ENCODE assay signal across 1 cellular context in the genomic region with DNA sequence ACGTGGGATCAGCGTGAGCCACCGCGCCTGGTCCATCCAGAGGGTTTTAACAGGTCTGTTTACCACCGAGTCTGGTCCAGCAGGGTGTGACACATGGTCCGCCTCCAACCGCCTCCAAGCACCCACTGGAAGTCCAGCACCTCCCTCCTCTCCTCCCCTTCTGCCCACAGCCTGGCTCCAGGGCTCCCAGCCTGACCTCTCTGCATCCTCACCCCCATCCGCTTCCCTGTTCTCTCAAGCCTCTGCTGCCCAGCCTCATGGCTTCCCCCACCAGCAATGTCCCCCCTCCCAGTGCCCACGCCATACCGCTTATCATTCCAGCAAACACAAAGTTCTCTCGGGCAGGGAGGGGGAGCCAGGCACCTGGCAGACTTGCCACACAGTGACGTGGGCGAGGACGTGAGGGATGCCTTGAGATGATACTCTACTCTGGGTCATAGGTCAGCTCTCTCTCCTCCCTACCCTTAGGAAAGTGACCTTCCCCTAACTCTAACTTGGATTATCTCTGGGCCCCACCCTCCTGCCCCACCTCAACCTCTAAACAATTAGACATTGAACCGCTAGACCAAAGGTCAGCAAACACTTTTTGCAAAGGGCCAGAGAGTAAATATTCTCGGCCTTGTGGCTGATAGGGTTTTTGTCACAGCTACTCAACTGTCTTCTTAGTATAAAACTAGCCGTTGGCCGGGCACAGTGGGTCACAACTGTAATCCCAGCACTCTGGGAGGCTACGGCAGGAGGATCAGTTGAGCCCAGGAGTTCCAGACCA.
TF ChIP-seq lines count a peak whose summit lies in the region.

No MANE protein-coding gene starts in this region.

TF ChIP-seq in HepG2, 621 proteins besides CTCF, POLR2A, EP300 and RAD21 (continued from another document and continues in another):
- TF ChIP-seq, protein P1, sequence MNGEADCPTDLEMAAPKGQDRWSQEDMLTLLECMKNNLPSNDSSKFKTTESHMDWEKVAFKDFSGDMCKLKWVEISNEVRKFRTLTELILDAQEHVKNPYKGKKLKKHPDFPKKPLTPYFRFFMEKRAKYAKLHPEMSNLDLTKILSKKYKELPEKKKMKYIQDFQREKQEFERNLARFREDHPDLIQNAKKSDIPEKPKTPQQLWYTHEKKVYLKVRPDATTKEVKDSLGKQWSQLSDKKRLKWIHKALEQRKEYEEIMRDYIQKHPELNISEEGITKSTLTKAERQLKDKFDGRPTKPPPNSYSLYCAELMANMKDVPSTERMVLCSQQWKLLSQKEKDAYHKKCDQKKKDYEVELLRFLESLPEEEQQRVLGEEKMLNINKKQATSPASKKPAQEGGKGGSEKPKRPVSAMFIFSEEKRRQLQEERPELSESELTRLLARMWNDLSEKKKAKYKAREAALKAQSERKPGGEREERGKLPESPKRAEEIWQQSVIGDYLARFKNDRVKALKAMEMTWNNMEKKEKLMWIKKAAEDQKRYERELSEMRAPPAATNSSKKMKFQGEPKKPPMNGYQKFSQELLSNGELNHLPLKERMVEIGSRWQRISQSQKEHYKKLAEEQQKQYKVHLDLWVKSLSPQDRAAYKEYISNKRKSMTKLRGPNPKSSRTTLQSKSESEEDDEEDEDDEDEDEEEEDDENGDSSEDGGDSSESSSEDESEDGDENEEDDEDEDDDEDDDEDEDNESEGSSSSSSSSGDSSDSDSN (CRISPR knock-in tag; IDR thresholded peaks at IDR 0.05) = peak; percentile 82
- TF ChIP-seq ELF1 (CRISPR knock-in tag; IDR thresholded peaks at IDR 0.05) (no peak; the same call in 1 of the 2 replicates), RBAK (CRISPR knock-in tag; IDR thresholded peaks at IDR 0.05) (peak; percentile 90), ZNF33A (CRISPR knock-in tag; IDR thresholded peaks at IDR 0.05; ENCODE audit: borderline replicate concordance) (no peak), NAIF1 (CRISPR knock-in tag; IDR thresholded peaks at IDR 0.05; ENCODE audit: borderline replicate concordance) (no peak), GLI4 (CRISPR knock-in tag; IDR thresholded peaks at IDR 0.05; ENCODE audit: borderline replicate concordance) (peak; percentile 84; the same call in 1 of the 2 replicates), MED13 (CRISPR knock-in tag; IDR thresholded peaks at IDR 0.05) (peak; percentile 16; the same call in 1 of the 2 replicates), ISX (CRISPR knock-in tag; conservative IDR thresholded peaks at IDR 0.05) (no peak), KLF9 (CRISPR knock-in tag; IDR thresholded peaks at IDR 0.05; ENCODE audit: low read depth) (no peak), EHMT2 (IDR thresholded peaks at IDR 0.05; ENCODE audit: borderline replicate concordance, low read depth, low read length) (no peak; the same call in 1 of the 2 replicates), ASH2L (IDR thresholded peaks at IDR 0.05; ENCODE audit: insufficient read length, low read depth, low read length) (peak; percentile 88), ZNF619 (CRISPR knock-in tag; IDR thresholded peaks at IDR 0.05) (peak; percentile 82; the same call in 1 of the 2 replicates), CENPX (CRISPR knock-in tag; IDR thresholded peaks at IDR 0.05) (no peak), ZFAT (CRISPR knock-in tag; conservative IDR thresholded peaks at IDR 0.05) (no peak), ZNF83 (CRISPR knock-in tag; IDR thresholded peaks at IDR 0.05; ENCODE audit: borderline replicate concordance) (no peak), RNF2 (conservative IDR thresholded peaks at IDR 0.05; ENCODE audit: low read depth) (no peak), MED1 (CRISPR knock-in tag; IDR thresholded peaks at IDR 0.05) (peak; percentile 82), ZNF644 (CRISPR knock-in tag; IDR thresholded peaks at IDR 0.05; ENCODE audit: low read depth) (peak; percentile 83), SP5 (CRISPR knock-in tag; IDR thresholded peaks at IDR 0.05; ENCODE audit: borderline replicate concordance, low read depth) (peak; percentile 98), JUN (CRISPR knock-in tag; IDR thresholded peaks at IDR 0.05) (0 out of 2 replicates have a peak, but pooled peaks have one; percentile 40), JUNB (CRISPR knock-in tag; IDR thresholded peaks at IDR 0.05; ENCODE audit: borderline replicate concordance) (peak; percentile 78; the same call in 1 of the 2 replicates), ZNF292 (CRISPR knock-in tag; IDR thresholded peaks at IDR 0.05; ENCODE audit: borderline replicate concordance, low read depth) (peak; percentile 94), ZNF441 (CRISPR knock-in tag; IDR thresholded peaks at IDR 0.05; ENCODE audit: borderline replicate concordance) (peak; percentile 35; the same call in 1 of the 2 replicates), MTA1 (CRISPR knock-in tag; IDR thresholded peaks at IDR 0.05; ENCODE audit: borderline replicate concordance) (peak; percentile 100), ZNF282 (IDR thresholded peaks at IDR 0.05; ENCODE audit: partially characterized antibody) (no peak), BORCS8-MEF2B (CRISPR knock-in tag; IDR thresholded peaks at IDR 0.05) (peak; percentile 62; the same call in 1 of the 2 replicates), ZNF737 (CRISPR knock-in tag; IDR thresholded peaks at IDR 0.05; ENCODE audit: borderline replicate concordance) (no peak), JARID2 (CRISPR knock-in tag; IDR thresholded peaks at IDR 0.05; ENCODE audit: insufficient replicate concordance) (no peak), ZNF432 (CRISPR knock-in tag; IDR thresholded peaks at IDR 0.05; ENCODE audit: borderline replicate concordance) (no peak), HIVEP1 (CRISPR knock-in tag; IDR thresholded peaks at IDR 0.05) (peak; percentile 98), ZBTB3 (CRISPR knock-in tag; IDR thresholded peaks at IDR 0.05; ENCODE audit: borderline replicate concordance, low read depth) (peak; percentile 52; the same call in 1 of the 2 replicates), TAF15 (IDR thresholded peaks at IDR 0.05; ENCODE audit: low read depth, low read length, poor library complexity, severe bottlenecking) (no peak)
- TF ChIP-seq, protein P2, sequence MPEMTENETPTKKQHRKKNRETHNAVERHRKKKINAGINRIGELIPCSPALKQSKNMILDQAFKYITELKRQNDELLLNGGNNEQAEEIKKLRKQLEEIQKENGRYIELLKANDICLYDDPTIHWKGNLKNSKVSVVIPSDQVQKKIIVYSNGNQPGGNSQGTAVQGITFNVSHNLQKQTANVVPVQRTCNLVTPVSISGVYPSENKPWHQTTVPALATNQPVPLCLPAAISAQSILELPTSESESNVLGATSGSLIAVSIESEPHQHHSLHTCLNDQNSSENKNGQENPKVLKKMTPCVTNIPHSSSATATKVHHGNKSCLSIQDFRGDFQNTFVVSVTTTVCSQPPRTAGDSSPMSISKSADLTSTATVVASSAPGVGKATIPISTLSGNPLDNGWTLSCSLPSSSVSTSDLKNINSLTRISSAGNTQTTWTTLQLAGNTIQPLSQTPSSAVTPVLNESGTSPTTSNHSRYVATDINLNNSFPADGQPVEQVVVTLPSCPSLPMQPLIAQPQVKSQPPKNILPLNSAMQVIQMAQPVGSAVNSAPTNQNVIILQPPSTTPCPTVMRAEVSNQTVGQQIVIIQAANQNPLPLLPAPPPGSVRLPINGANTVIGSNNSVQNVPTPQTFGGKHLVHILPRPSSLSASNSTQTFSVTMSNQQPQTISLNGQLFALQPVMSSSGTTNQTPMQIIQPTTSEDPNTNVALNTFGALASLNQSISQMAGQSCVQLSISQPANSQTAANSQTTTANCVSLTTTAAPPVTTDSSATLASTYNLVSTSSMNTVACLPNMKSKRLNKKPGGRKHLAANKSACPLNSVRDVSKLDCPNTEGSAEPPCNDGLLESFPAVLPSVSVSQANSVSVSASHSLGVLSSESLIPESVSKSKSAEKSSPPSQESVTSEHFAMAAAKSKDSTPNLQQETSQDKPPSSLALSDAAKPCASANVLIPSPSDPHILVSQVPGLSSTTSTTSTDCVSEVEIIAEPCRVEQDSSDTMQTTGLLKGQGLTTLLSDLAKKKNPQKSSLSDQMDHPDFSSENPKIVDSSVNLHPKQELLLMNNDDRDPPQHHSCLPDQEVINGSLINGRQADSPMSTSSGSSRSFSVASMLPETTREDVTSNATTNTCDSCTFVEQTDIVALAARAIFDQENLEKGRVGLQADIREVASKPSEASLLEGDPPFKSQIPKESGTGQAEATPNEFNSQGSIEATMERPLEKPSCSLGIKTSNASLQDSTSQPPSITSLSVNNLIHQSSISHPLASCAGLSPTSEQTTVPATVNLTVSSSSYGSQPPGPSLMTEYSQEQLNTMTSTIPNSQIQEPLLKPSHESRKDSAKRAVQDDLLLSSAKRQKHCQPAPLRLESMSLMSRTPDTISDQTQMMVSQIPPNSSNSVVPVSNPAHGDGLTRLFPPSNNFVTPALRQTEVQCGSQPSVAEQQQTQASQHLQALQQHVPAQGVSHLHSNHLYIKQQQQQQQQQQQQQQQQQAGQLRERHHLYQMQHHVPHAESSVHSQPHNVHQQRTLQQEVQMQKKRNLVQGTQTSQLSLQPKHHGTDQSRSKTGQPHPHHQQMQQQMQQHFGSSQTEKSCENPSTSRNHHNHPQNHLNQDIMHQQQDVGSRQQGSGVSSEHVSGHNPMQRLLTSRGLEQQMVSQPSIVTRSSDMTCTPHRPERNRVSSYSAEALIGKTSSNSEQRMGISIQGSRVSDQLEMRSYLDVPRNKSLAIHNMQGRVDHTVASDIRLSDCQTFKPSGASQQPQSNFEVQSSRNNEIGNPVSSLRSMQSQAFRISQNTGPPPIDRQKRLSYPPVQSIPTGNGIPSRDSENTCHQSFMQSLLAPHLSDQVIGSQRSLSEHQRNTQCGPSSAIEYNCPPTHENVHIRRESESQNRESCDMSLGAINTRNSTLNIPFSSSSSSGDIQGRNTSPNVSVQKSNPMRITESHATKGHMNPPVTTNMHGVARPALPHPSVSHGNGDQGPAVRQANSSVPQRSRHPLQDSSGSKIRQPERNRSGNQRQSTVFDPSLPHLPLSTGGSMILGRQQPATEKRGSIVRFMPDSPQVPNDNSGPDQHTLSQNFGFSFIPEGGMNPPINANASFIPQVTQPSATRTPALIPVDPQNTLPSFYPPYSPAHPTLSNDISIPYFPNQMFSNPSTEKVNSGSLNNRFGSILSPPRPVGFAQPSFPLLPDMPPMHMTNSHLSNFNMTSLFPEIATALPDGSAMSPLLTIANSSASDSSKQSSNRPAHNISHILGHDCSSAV (CRISPR knock-in tag; IDR thresholded peaks at IDR 0.05; ENCODE audit: borderline replicate concordance) = no peak
- TF ChIP-seq, protein P3, sequence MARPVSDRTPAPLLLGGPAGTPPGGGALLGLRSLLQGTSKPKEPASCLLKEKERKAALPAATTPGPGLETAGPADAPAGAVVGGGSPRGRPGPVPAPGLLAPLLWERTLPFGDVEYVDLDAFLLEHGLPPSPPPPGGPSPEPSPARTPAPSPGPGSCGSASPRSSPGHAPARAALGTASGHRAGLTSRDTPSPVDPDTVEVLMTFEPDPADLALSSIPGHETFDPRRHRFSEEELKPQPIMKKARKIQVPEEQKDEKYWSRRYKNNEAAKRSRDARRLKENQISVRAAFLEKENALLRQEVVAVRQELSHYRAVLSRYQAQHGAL (CRISPR knock-in tag; IDR thresholded peaks at IDR 0.05; ENCODE audit: not compliant biosample characterization) = no peak
- TF ChIP-seq, protein P4, sequence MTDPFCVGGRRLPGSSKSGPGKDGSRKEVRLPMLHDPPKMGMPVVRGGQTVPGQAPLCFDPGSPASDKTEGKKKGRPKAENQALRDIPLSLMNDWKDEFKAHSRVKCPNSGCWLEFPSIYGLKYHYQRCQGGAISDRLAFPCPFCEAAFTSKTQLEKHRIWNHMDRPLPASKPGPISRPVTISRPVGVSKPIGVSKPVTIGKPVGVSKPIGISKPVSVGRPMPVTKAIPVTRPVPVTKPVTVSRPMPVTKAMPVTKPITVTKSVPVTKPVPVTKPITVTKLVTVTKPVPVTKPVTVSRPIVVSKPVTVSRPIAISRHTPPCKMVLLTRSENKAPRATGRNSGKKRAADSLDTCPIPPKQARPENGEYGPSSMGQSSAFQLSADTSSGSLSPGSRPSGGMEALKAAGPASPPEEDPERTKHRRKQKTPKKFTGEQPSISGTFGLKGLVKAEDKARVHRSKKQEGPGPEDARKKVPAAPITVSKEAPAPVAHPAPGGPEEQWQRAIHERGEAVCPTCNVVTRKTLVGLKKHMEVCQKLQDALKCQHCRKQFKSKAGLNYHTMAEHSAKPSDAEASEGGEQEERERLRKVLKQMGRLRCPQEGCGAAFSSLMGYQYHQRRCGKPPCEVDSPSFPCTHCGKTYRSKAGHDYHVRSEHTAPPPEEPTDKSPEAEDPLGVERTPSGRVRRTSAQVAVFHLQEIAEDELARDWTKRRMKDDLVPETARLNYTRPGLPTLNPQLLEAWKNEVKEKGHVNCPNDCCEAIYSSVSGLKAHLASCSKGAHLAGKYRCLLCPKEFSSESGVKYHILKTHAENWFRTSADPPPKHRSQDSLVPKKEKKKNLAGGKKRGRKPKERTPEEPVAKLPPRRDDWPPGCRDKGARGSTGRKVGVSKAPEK (CRISPR knock-in tag; IDR thresholded peaks at IDR 0.05; ENCODE audit: borderline replicate concordance) = peak; percentile 88
- TF ChIP-seq, protein P5, sequence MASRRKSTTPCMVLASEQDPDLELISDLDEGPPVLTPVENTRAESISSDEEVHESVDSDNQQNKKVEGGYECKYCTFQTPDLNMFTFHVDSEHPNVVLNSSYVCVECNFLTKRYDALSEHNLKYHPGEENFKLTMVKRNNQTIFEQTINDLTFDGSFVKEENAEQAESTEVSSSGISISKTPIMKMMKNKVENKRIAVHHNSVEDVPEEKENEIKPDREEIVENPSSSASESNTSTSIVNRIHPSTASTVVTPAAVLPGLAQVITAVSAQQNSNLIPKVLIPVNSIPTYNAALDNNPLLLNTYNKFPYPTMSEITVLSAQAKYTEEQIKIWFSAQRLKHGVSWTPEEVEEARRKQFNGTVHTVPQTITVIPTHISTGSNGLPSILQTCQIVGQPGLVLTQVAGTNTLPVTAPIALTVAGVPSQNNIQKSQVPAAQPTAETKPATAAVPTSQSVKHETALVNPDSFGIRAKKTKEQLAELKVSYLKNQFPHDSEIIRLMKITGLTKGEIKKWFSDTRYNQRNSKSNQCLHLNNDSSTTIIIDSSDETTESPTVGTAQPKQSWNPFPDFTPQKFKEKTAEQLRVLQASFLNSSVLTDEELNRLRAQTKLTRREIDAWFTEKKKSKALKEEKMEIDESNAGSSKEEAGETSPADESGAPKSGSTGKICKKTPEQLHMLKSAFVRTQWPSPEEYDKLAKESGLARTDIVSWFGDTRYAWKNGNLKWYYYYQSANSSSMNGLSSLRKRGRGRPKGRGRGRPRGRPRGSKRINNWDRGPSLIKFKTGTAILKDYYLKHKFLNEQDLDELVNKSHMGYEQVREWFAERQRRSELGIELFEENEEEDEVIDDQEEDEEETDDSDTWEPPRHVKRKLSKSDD (CRISPR knock-in tag; IDR thresholded peaks at IDR 0.05; ENCODE audit: low read depth) = peak; percentile 95
- TF ChIP-seq, protein P6, sequence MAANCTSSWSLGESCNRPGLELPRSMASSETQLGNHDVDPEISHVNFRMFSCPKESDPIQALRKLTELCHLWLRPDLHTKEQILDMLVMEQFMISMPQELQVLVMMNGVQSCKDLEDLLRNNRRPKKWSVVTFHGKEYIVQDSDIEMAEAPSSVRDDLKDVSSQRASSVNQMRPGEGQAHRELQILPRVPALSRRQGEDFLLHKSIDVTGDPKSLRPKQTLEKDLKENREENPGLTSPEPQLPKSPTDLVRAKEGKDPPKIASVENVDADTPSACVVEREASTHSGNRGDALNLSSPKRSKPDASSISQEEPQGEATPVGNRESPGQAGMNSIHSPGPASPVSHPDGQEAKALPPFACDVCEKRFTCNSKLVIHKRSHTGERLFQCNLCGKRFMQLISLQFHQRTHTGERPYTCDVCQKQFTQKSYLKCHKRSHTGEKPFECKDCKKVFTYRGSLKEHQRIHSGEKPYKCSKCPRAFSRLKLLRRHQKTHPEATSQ (CRISPR knock-in tag; IDR thresholded peaks at IDR 0.05; ENCODE audit: borderline replicate concordance) = peak; percentile 89; the same call in 1 of the 2 replicates
